In the genomic region with DNA sequence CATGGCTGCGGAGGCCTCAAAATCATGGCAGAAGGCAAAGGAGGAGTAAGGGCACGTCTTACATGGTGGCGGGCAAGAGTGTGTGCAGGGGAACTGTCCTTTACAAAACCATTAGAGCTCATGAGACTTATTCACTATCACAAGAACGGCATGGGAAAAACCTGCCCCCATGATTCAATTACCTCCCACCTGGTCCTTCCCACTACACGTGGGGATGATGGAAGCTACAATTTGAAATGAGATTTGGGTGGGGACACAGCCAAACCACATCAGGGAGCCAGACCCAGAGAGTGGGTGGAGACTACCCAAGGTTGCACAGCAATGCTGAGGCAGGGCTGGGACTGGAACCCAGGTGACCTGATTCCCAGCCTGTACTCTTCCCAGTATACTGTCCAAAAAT, we compare ENCODE assay signal across 19 cellular contexts. TPM values are rescaled to one million over a fixed set of nuclear protein-coding genes. Genes with fewer than 3 reads are reported as not detected.
A peak's percentile ranks its signal among the peaks of the same experiment; 100 is the strongest.
DNase-seq lines count a peak whose midpoint lies in the region; ATAC-seq and TF ChIP-seq lines count a peak whose summit lies in the region.
"Had no signal": no experiment of that assay in that cellular context is flagged by ENCODE, and none has a peak within 500 bp of the region (broad histone marks: within the 10 kb centered on the region; RNA-seq: fewer than 3 reads in every experiment).

No MANE protein-coding gene starts in this region.

- peaks cover 62% of the 10 kb centered on the region for H3K4me1 Mint-ChIP-seq in activated CD4-positive, alpha-beta T cell treated with anti-CD3 and anti-CD28 coated beads for 36 hours
- H3K4me1 Mint-ChIP-seq in stimulated activated naive CD8-positive, alpha-beta T cell treated with anti-CD3 and anti-CD28 coated beads, Interleukin-15, Interleukin-2, amounts not matched to agents 100 ng/mL and 50 ng/mL, for 24 hours (ENCODE audit: low read depth), result peaks cover 71% of the 10 kb centered on the region
- H3K4me1 Mint-ChIP-seq in stimulated activated naive CD8-positive, alpha-beta T cell treated with anti-CD3 and anti-CD28 coated beads, Interleukin-15, amount 100 ng/mL, for 72 hours, result peaks cover 82% of the 10 kb centered on the region
- H3K4me1 Mint-ChIP-seq in activated naive CD8-positive, alpha-beta T cell (ENCODE audit: low read depth), result peaks cover 62% of the 10 kb centered on the region
- peaks cover 71% of the 10 kb centered on the region for H3K4me1 Mint-ChIP-seq in stimulated activated effector memory CD8-positive, alpha-beta T cell treated with anti-CD3 and anti-CD28 coated beads, Interleukin-12 subunit alpha, Interleukin-12 subunit beta, amount 100 ng/mL, for 72 hours

- POLR2A ChIA-PET in activated CD4-positive, alpha-beta T cell treated with anti-CD3 and anti-CD28 coated beads for 36 hours (lab: Charles Lee), result no interaction called here

- H3K27me3 ChIP-seq in left lung, result peaks cover 0 to 10% of the 10 kb centered on the region in 2 donors
- H3K27me3 ChIP-seq: BLaER1 had no signal

- H3K9me3 ChIP-seq in left lung, result no peaks in the 10 kb centered on the region
- H3K9me3 ChIP-seq: BLaER1 had no signal

- no peaks in the 10 kb centered on the region for H3K9me3 Mint-ChIP-seq in activated CD4-positive, alpha-beta T cell treated with anti-CD3 and anti-CD28 coated beads for 36 hours (ENCODE audit: low read depth)
- H3K9me3 Mint-ChIP-seq in stimulated activated naive CD8-positive, alpha-beta T cell treated with anti-CD3 and anti-CD28 coated beads, Interleukin-15, Interleukin-2, amounts not matched to agents 100 ng/mL and 50 ng/mL, for 24 hours, result no peaks in the 10 kb centered on the region
- no peaks in the 10 kb centered on the region for H3K9me3 Mint-ChIP-seq in stimulated activated naive CD8-positive, alpha-beta T cell treated with anti-CD3 and anti-CD28 coated beads, Interleukin-15, amount 100 ng/mL, for 72 hours
- no peaks in the 10 kb centered on the region for H3K9me3 Mint-ChIP-seq in activated naive CD8-positive, alpha-beta T cell (ENCODE audit: low read depth)
- no peaks in the 10 kb centered on the region for H3K9me3 Mint-ChIP-seq in stimulated activated effector memory CD8-positive, alpha-beta T cell treated with anti-CD3 and anti-CD28 coated beads, Interleukin-12 subunit alpha, Interleukin-12 subunit beta, amount 100 ng/mL, for 72 hours
- H3K9me3 Mint-ChIP-seq: GM23338 had no signal

- H3K27ac ChIP-seq in left lung, result no peak overlapping the region
- H3K27ac ChIP-seq: BLaER1, KMS-11, RWPE1 had no signal

- no peak for DNase-seq in activated CD4-positive, alpha-beta T cell treated with anti-CD3 and anti-CD28 coated beads for 36 hours
- DNase-seq in activated CD4-positive, alpha-beta T cell treated with anti-CD3 and anti-CD28 coated beads for 4 hours, result no peak
- DNase-seq in stimulated activated naive CD8-positive, alpha-beta T cell treated with anti-CD3 and anti-CD28 coated beads, Interleukin-15, amount 100 ng/mL, for 72 hours, result no peak
- no peak for DNase-seq in stimulated activated effector memory CD8-positive, alpha-beta T cell treated with anti-CD3 and anti-CD28 coated beads, Interleukin-12 subunit alpha, Interleukin-12 subunit beta, amount 100 ng/mL, for 72 hours (ENCODE audit: low spot score in 2 of 2)
- no peak for DNase-seq in KBM-7
- no peak for DNase-seq in left lung
- DNase-seq: NCI-H1436 treated with DMSO at 0.1 percent for 48 hours, NCI-H2029 treated with DMSO at 0.1 percent for 48 hours, NCI-H510A, NCI-H774 had no signal

- peak overlapping the region; percentile 61 for H3K27ac Mint-ChIP-seq in activated CD4-positive, alpha-beta T cell treated with anti-CD3 and anti-CD28 coated beads for 36 hours
- peak overlapping the region; percentile 82 for H3K27ac Mint-ChIP-seq in stimulated activated naive CD8-positive, alpha-beta T cell treated with anti-CD3 and anti-CD28 coated beads, Interleukin-15, Interleukin-2, amounts not matched to agents 100 ng/mL and 50 ng/mL, for 24 hours
- peak overlapping the region in 1 of 2 donors; percentile 62 for H3K27ac Mint-ChIP-seq in stimulated activated naive CD8-positive, alpha-beta T cell treated with anti-CD3 and anti-CD28 coated beads, Interleukin-15, amount 100 ng/mL, for 72 hours
- H3K27ac Mint-ChIP-seq in activated naive CD8-positive, alpha-beta T cell, result peak overlapping the region; percentile 73
- H3K27ac Mint-ChIP-seq in stimulated activated effector memory CD8-positive, alpha-beta T cell treated with anti-CD3 and anti-CD28 coated beads, Interleukin-12 subunit alpha, Interleukin-12 subunit beta, amount 100 ng/mL, for 72 hours, result peak overlapping the region; percentile 82
- H3K27ac Mint-ChIP-seq: GM23338 had no signal

- H3K36me3 Mint-ChIP-seq in activated CD4-positive, alpha-beta T cell treated with anti-CD3 and anti-CD28 coated beads for 36 hours (ENCODE audit: low read depth), result peaks cover 19% of the 10 kb centered on the region
- H3K36me3 Mint-ChIP-seq in stimulated activated naive CD8-positive, alpha-beta T cell treated with anti-CD3 and anti-CD28 coated beads, Interleukin-15, Interleukin-2, amounts not matched to agents 100 ng/mL and 50 ng/mL, for 24 hours (ENCODE audit: low read depth), result peaks cover 13% of the 10 kb centered on the region
- H3K36me3 Mint-ChIP-seq in activated naive CD8-positive, alpha-beta T cell, result peaks cover 2% of the 10 kb centered on the region
- H3K36me3 Mint-ChIP-seq in stimulated activated effector memory CD8-positive, alpha-beta T cell treated with anti-CD3 and anti-CD28 coated beads, Interleukin-12 subunit alpha, Interleukin-12 subunit beta, amount 100 ng/mL, for 72 hours, result peaks cover 37% of the 10 kb centered on the region

- no peak for ATAC-seq in activated CD4-positive, alpha-beta T cell treated with anti-CD3 and anti-CD28 coated beads for 36 hours
- ATAC-seq in stimulated activated naive CD8-positive, alpha-beta T cell treated with anti-CD3 and anti-CD28 coated beads, Interleukin-15, amount 100 ng/mL, for 72 hours, result no peak
- no peak for ATAC-seq in stimulated activated effector memory CD8-positive, alpha-beta T cell treated with anti-CD3 and anti-CD28 coated beads, Interleukin-12 subunit alpha, Interleukin-12 subunit beta, amount 100 ng/mL, for 72 hours
- no peak for ATAC-seq in left lung
- ATAC-seq: HCT116 had no signal

- TF ChIP-seq CTCF in left lung (IDR thresholded peaks at IDR 0.05), result no peak

- H3K4me1 ChIP-seq in left lung, result peaks cover 0 to 5% of the 10 kb centered on the region in 2 donors

- in situ Hi-C loops in KBM-7 (cut with MboI; ENCODE audit: low pct_unique_long_range_greater_than_20kb, low sequenced_read_pairs), result no loop called here

- no peak overlapping the region for H3K4me3 ChIP-seq in left lung
- H3K4me3 ChIP-seq: BLaER1, GM23338 had no signal

- H3K4me3 Mint-ChIP-seq in activated CD4-positive, alpha-beta T cell treated with anti-CD3 and anti-CD28 coated beads for 36 hours, result no peak overlapping the region
- H3K4me3 Mint-ChIP-seq in stimulated activated naive CD8-positive, alpha-beta T cell treated with anti-CD3 and anti-CD28 coated beads, Interleukin-15, Interleukin-2, amounts not matched to agents 100 ng/mL and 50 ng/mL, for 24 hours, result no peak overlapping the region
- no peak overlapping the region for H3K4me3 Mint-ChIP-seq in stimulated activated naive CD8-positive, alpha-beta T cell treated with anti-CD3 and anti-CD28 coated beads, Interleukin-15, amount 100 ng/mL, for 72 hours
- peak overlapping the region; percentile 38 for H3K4me3 Mint-ChIP-seq in activated naive CD8-positive, alpha-beta T cell
- H3K4me3 Mint-ChIP-seq in stimulated activated effector memory CD8-positive, alpha-beta T cell treated with anti-CD3 and anti-CD28 coated beads, Interleukin-12 subunit alpha, Interleukin-12 subunit beta, amount 100 ng/mL, for 72 hours, result peak overlapping the region; percentile 2
- H3K4me3 Mint-ChIP-seq: GM23338 had no signal

- H3K36me3 ChIP-seq in left lung, result no peaks in the 10 kb centered on the region
- H3K36me3 ChIP-seq: BLaER1 had no signal

- intact Hi-C loops in activated CD4-positive, alpha-beta T cell treated with anti-CD3 and anti-CD28 coated beads for 36 hours (cut with DNase I, micrococcal nuclease), result no loop called here
- intact Hi-C loops in left lung (cut with DNase I), result no loop called here

- CTCF ChIA-PET in activated CD4-positive, alpha-beta T cell treated with anti-CD3 and anti-CD28 coated beads for 36 hours (lab: Charles Lee), result interaction anchor here (0.6 to 1.2 kb wide), 3 partner anchors 38 to 86 kb away, joined by 3 to 4 read pairs (median 3); no protein-coding TSS in a partner anchor

- H3K27me3 Mint-ChIP-seq in activated CD4-positive, alpha-beta T cell treated with anti-CD3 and anti-CD28 coated beads for 36 hours, result no peaks in the 10 kb centered on the region
- H3K27me3 Mint-ChIP-seq in stimulated activated naive CD8-positive, alpha-beta T cell treated with anti-CD3 and anti-CD28 coated beads, Interleukin-15, Interleukin-2, amounts not matched to agents 100 ng/mL and 50 ng/mL, for 24 hours, result no peaks in the 10 kb centered on the region
- no peaks in the 10 kb centered on the region for H3K27me3 Mint-ChIP-seq in stimulated activated naive CD8-positive, alpha-beta T cell treated with anti-CD3 and anti-CD28 coated beads, Interleukin-15, amount 100 ng/mL, for 72 hours
- H3K27me3 Mint-ChIP-seq in activated naive CD8-positive, alpha-beta T cell, result no peaks in the 10 kb centered on the region

RNA-seq across cellular contexts. Expression of a gene that starts 8.6 kb away (rescaled TPM):
- total RNA-seq in activated CD4-positive, alpha-beta T cell treated with anti-CD3 and anti-CD28 coated beads for 36 hours, result 10 to 100 TPM; 17.6 to 20.2 TPM
- total RNA-seq in left lung, result 1 to 10 TPM in 1 of 2 donors, not detected in 1; 1.5 TPM
- total RNA-seq: A172, GM23338, M059J had no signal

RNA-seq across cellular contexts. Expression of a gene that starts 31.6 kb away (rescaled TPM):
- total RNA-seq in activated CD4-positive, alpha-beta T cell treated with anti-CD3 and anti-CD28 coated beads for 36 hours, result 100 to 1,000 TPM; 204 to 231 TPM
- total RNA-seq in left lung, result 1 to 10 TPM; 3.7 to 7.7 TPM
- total RNA-seq: A172 had no signal

Comparison
In these comparisons a context has a peak if more than half of its experiments do, and no peak if none do; other contexts are left out.
1. H3K4me3 Mint-ChIP-seq: peak in activated naive CD8-positive, alpha-beta T cell (single experiment) and stimulated activated effector memory CD8-positive, alpha-beta T cell treated with anti-CD3 and anti-CD28 coated beads, Interleukin-12 subunit alpha, Interleukin-12 subunit beta, amount 100 ng/mL, for 72 hours (single experiment); none in activated CD4-positive, alpha-beta T cell treated with anti-CD3 and anti-CD28 coated beads for 36 hours (single experiment), stimulated activated naive CD8-positive, alpha-beta T cell treated with anti-CD3 and anti-CD28 coated beads, Interleukin-15, Interleukin-2, amounts not matched to agents 100 ng/mL and 50 ng/mL, for 24 hours (single experiment) and stimulated activated naive CD8-positive, alpha-beta T cell treated with anti-CD3 and anti-CD28 coated beads, Interleukin-15, amount 100 ng/mL, for 72 hours (0 of 2).
2. RNA of a gene that starts 8.6 kb away (total RNA-seq): 17.6 to 20.2 TPM in activated CD4-positive, alpha-beta T cell treated with anti-CD3 and anti-CD28 coated beads for 36 hours; 1.5 TPM in left lung; every median in the first group is over 4 times any median in the second.
3. RNA of a gene that starts 31.6 kb away (total RNA-seq): 204 to 231 TPM in activated CD4-positive, alpha-beta T cell treated with anti-CD3 and anti-CD28 coated beads for 36 hours; 3.7 to 7.7 TPM in left lung; every median in the first group is over 10 times any median in the second.